Comparison of ENCODE assay signal across 33 cellular contexts in genomic region chr4:172791841-172792240, GRCh38.
DNase-seq lines count a peak whose midpoint lies in the region; TF ChIP-seq lines count a peak whose summit lies in the region.
"Had no signal": no experiment of that assay in that cellular context is flagged by ENCODE, and none has a peak within 500 bp of the region (broad histone marks: within the 10 kb centered on the region; RNA-seq: fewer than 3 reads in every experiment).

No MANE protein-coding gene starts in this region.

- H3K79me1 ChIP-seq in trophoblast cell (ENCODE audit: low read length) = no peaks in the 10 kb centered on the region

- H2AK5ac ChIP-seq in trophoblast cell (ENCODE audit: low read length) = no peak overlapping the region

- H4K20me1 ChIP-seq in mammary epithelial cell (ENCODE audit: insufficient read depth, low read length) = no peaks in the 10 kb centered on the region
- H4K20me1 ChIP-seq: BLaER1; BLaER1 treated with 17β-estradiol and CSF1 and Interleukin-3, amounts not matched to agents 10 nM and 100 nM had no signal

- H3K9ac ChIP-seq in parathyroid adenoma (no peak overlapping the region), trophoblast cell (ENCODE audit: low read length) (no peak overlapping the region), mammary epithelial cell (ENCODE audit: insufficient read depth, low read length) (no peak overlapping the region)
- H3K9ac ChIP-seq: BLaER1; BLaER1 treated with 17β-estradiol and CSF1 and Interleukin-3, amounts not matched to agents 10 nM and 100 nM had no signal

- BruUV-seq in mammary epithelial cell (replicated peaks; lab: Mats Ljungman, UMichigan) = no TSS peak

- H3K27ac Mint-ChIP-seq in activated CD4-positive, alpha-beta T cell treated with anti-CD3 and anti-CD28 coated beads, Interleukin-2, amount 10 ng/mL, durations not matched to agents 24 days and 14 days = no peak overlapping the region
- H3K27ac Mint-ChIP-seq: B cell; CD4-positive, alpha-beta memory T cell; CD4-positive, alpha-beta T cell; CD4-positive, CD25-positive, alpha-beta regulatory T cell; CD8-positive, alpha-beta memory T cell; CD8-positive, alpha-beta T cell had no signal

- H3K36me3 ChIP-seq in parathyroid adenoma (ENCODE audit: control insufficient read depth, insufficient read depth, low read length) (no peaks in the 10 kb centered on the region), trophoblast cell (ENCODE audit: control insufficient read depth in 1 of 2, insufficient read depth in 2 of 2, low read length in 2 of 2) (no peaks in the 10 kb centered on the region), mammary epithelial cell (ENCODE audit: insufficient read depth, low read length) (no peaks in the 10 kb centered on the region)
- H3K36me3 ChIP-seq: BE2C; BLaER1; BLaER1 treated with 17β-estradiol and CSF1 and Interleukin-3, amounts not matched to agents 10 nM and 100 nM had no signal

- intact Hi-C loops in activated CD4-positive, alpha-beta T cell treated with anti-CD3 and anti-CD28 coated beads, Interleukin-2, amount 10 ng/mL, durations not matched to agents 24 days and 14 days (cut with micrococcal nuclease) = no loop called here
- intact Hi-C loops in mammary epithelial cell (cut with micrococcal nuclease) = no loop called here

- DNase-seq in activated CD4-positive, alpha-beta T cell treated with anti-CD3 and anti-CD28 coated beads, Interleukin-2, amount 10 ng/mL, durations not matched to agents 24 days and 14 days = peak; percentile 11
- DNase-seq in activated CD4-positive, alpha-beta T cell treated with anti-CD3 and anti-CD28 coated beads, Interleukin-2, amount 50 U/mL, for 48 hours = no peak
- peak; percentile 52 to 72 for DNase-seq in trophoblast cell
- no peak for DNase-seq in Ammon's horn (ENCODE audit: low spot score)
- DNase-seq in mammary epithelial cell = no peak
- DNase-seq: 8988T; ACHN; AML-193; BE2C; C1 segment of cervical spinal cord; Caco-2; Calu3; CD4-positive, alpha-beta memory T cell; CD4-positive, alpha-beta T cell; CD4-positive, CD25-positive, alpha-beta regulatory T cell; CD8-positive, alpha-beta memory T cell; CD8-positive, alpha-beta T cell; COR-L47; DMS 273 treated with DMSO at 0.1 percent for 48 hours; DMS153; DMS53; DMS79; DMS79 treated with DMSO at 0.1 percent for 48 hours; DND-41; EL had no signal

- no peak overlapping the region for H4K8ac ChIP-seq in trophoblast cell (ENCODE audit: low read depth, low read length)

- H3K79me2 ChIP-seq in parathyroid adenoma = no peaks in the 10 kb centered on the region
- H3K79me2 ChIP-seq in trophoblast cell (ENCODE audit: control insufficient read depth, insufficient read depth, low read length, poor library complexity) = no peaks in the 10 kb centered on the region
- H3K79me2 ChIP-seq in mammary epithelial cell (ENCODE audit: insufficient read depth, low read length) = no peaks in the 10 kb centered on the region

- no peak overlapping the region for H3K4ac ChIP-seq in trophoblast cell (ENCODE audit: low read depth, low read length)

- H3K4me3 ChIP-seq in parathyroid adenoma (ENCODE audit: low read depth, low read length) (no peak overlapping the region), trophoblast cell (ENCODE audit: low read depth, low read length) (no peak overlapping the region), mammary epithelial cell (replicated peaks in 1 of 3; ENCODE audit: insufficient read depth in 1 of 3, low read depth in 2 of 3, low read length in 3 of 3) (no peak overlapping the region)
- H3K4me3 ChIP-seq: A549; BLaER1; BLaER1 treated with 17β-estradiol and CSF1 and Interleukin-3, amounts not matched to agents 10 nM and 100 nM had no signal

- H3K4me1 ChIP-seq in parathyroid adenoma (no peaks in the 10 kb centered on the region), trophoblast cell (ENCODE audit: control insufficient read depth in 1 of 2, insufficient read depth in 2 of 2, low read length in 2 of 2) (no peaks in the 10 kb centered on the region), mammary epithelial cell (ENCODE audit: insufficient read depth, low read length) (no peaks in the 10 kb centered on the region)
- H3K4me1 ChIP-seq: A549, BE2C, BLaER1 had no signal

- no peak overlapping the region for H3K4me3 Mint-ChIP-seq in activated CD4-positive, alpha-beta T cell treated with anti-CD3 and anti-CD28 coated beads, Interleukin-2, amount 10 ng/mL, durations not matched to agents 24 days and 14 days
- H3K4me3 Mint-ChIP-seq: B cell; CD14-positive monocyte; CD4-positive, alpha-beta memory T cell; CD4-positive, alpha-beta T cell; CD4-positive, CD25-positive, alpha-beta regulatory T cell; CD8-positive, alpha-beta memory T cell; CD8-positive, alpha-beta T cell had no signal

- H3K18ac ChIP-seq in trophoblast cell (ENCODE audit: low read length) = no peak overlapping the region

- CTCF ChIA-PET in mammary epithelial cell (lab: Charles Lee; ENCODE audit: low non-redundant PET) = no interaction called here

- TF ChIP-seq CTCF in parathyroid adenoma (IDR thresholded peaks at IDR 0.05) (no peak), mammary epithelial cell (conservative IDR thresholded peaks at IDR 0.05 in 1 of 2, IDR thresholded peaks at IDR 0.05 in 1 of 2; ENCODE audit: extremely low read depth in 1 of 2, insufficient read depth in 1 of 2, low read depth in 1 of 2, low read length in 2 of 2) (no peak)

- no peaks in the 10 kb centered on the region for H3K27me3 ChIP-seq in parathyroid adenoma (ENCODE audit: control insufficient read depth, insufficient read depth, low read length)
- H3K27me3 ChIP-seq in trophoblast cell (ENCODE audit: insufficient read depth, low read length) = no peaks in the 10 kb centered on the region
- H3K27me3 ChIP-seq in mammary epithelial cell (ENCODE audit: insufficient read depth, low read length) = peaks cover 3% of the 10 kb centered on the region
- H3K27me3 ChIP-seq: BE2C; BLaER1; BLaER1 treated with 17β-estradiol and CSF1 and Interleukin-3, amounts not matched to agents 10 nM and 100 nM had no signal

- no peak overlapping the region for H4K12ac ChIP-seq in trophoblast cell (ENCODE audit: low read depth, low read length)

- H3K14ac ChIP-seq in trophoblast cell (ENCODE audit: low read length) = no peak overlapping the region

- H3K36me3 Mint-ChIP-seq in activated CD4-positive, alpha-beta T cell treated with anti-CD3 and anti-CD28 coated beads, Interleukin-2, amount 10 ng/mL, durations not matched to agents 24 days and 14 days (ENCODE audit: low read depth) = no peaks in the 10 kb centered on the region
- H3K36me3 Mint-ChIP-seq: CD14-positive monocyte; CD4-positive, alpha-beta memory T cell; CD4-positive, CD25-positive, alpha-beta regulatory T cell; CD8-positive, alpha-beta memory T cell; CD8-positive, alpha-beta T cell had no signal

- dilution Hi-C loops in mammary epithelial cell (cut with HindIII; ENCODE audit: low sequenced_read_pairs) = no loop called here

- no peak overlapping the region for H2BK12ac ChIP-seq in trophoblast cell (ENCODE audit: low read length)

- in situ Hi-C loops in mammary epithelial cell (cut with MboI; ENCODE audit: low sequenced_read_pairs in 2 of 2) = no loop called here

- H4K91ac ChIP-seq in trophoblast cell (ENCODE audit: low read depth, low read length) = no peak overlapping the region

- H3K23ac ChIP-seq in trophoblast cell (ENCODE audit: low read length) = no peak overlapping the region

- no peak overlapping the region for H2BK120ac ChIP-seq in trophoblast cell (ENCODE audit: insufficient read depth, low read length, poor library complexity)

- no peak overlapping the region for H3K4me2 ChIP-seq in parathyroid adenoma (ENCODE audit: low read length)
- H3K4me2 ChIP-seq in trophoblast cell (ENCODE audit: low read length) = no peak overlapping the region
- H3K4me2 ChIP-seq in mammary epithelial cell (ENCODE audit: insufficient read depth, low read depth, low read length) = no peak overlapping the region
- H3K4me2 ChIP-seq: A549; BLaER1; BLaER1 treated with 17β-estradiol and CSF1 and Interleukin-3, amounts not matched to agents 10 nM and 100 nM had no signal

- no peak overlapping the region for H3K27ac ChIP-seq in parathyroid adenoma
- H3K27ac ChIP-seq in trophoblast cell (ENCODE audit: low read depth, low read length) = no peak overlapping the region
- no peak overlapping the region for H3K27ac ChIP-seq in mammary epithelial cell (ENCODE audit: insufficient read depth, low read depth, low read length)
- H3K27ac ChIP-seq: 22Rv1; A549; BLaER1; BLaER1 treated with 17β-estradiol and CSF1 and Interleukin-3, amounts not matched to agents 10 nM and 100 nM; C4-2B had no signal

- no CpG with 5 or more reads among the region's 4 CpGs for WGBS in trophoblast cell (ENCODE audit: extremely low coverage, insufficient coverage, insufficient read length)
- WGBS in mammary epithelial cell (ENCODE audit: low coverage, missing lambda C conversion rate) = 49% methylated on average over 4 of the region's 4 CpGs

- H3K9me3 Mint-ChIP-seq in activated CD4-positive, alpha-beta T cell treated with anti-CD3 and anti-CD28 coated beads, Interleukin-2, amount 10 ng/mL, durations not matched to agents 24 days and 14 days = no peaks in the 10 kb centered on the region
- H3K9me3 Mint-ChIP-seq: CD4-positive, alpha-beta T cell; CD8-positive, alpha-beta T cell had no signal

- H3K9me3 ChIP-seq in parathyroid adenoma (ENCODE audit: control insufficient read depth, low read length) = no peaks in the 10 kb centered on the region
- no peaks in the 10 kb centered on the region for H3K9me3 ChIP-seq in trophoblast cell (ENCODE audit: insufficient read depth, low read depth, low read length)
- no peaks in the 10 kb centered on the region for H3K9me3 ChIP-seq in mammary epithelial cell (replicated peaks; ENCODE audit: insufficient read depth, low read length)
- H3K9me3 ChIP-seq: A549; BE2C; BLaER1; BLaER1 treated with 17β-estradiol and CSF1 and Interleukin-3, amounts not matched to agents 10 nM and 100 nM; Caco-2 had no signal

- no peak overlapping the region for H2BK5ac ChIP-seq in trophoblast cell (ENCODE audit: low read depth, low read length, poor library complexity)

- H3K27me3 Mint-ChIP-seq in activated CD4-positive, alpha-beta T cell treated with anti-CD3 and anti-CD28 coated beads, Interleukin-2, amount 10 ng/mL, durations not matched to agents 24 days and 14 days = no peaks in the 10 kb centered on the region
- H3K27me3 Mint-ChIP-seq: B cell; CD4-positive, alpha-beta memory T cell; CD4-positive, alpha-beta T cell; CD8-positive, alpha-beta memory T cell had no signal

- H2AFZ ChIP-seq in parathyroid adenoma (peak overlapping the region; percentile 28), trophoblast cell (ENCODE audit: insufficient read depth, low read length, poor library complexity) (no peak overlapping the region), mammary epithelial cell (ENCODE audit: low read depth, low read length) (no peak overlapping the region)

- no peaks in the 10 kb centered on the region for H3K4me1 Mint-ChIP-seq in activated CD4-positive, alpha-beta T cell treated with anti-CD3 and anti-CD28 coated beads, Interleukin-2, amount 10 ng/mL, durations not matched to agents 24 days and 14 days
- H3K4me1 Mint-ChIP-seq: B cell; CD4-positive, alpha-beta memory T cell; CD4-positive, CD25-positive, alpha-beta regulatory T cell; CD8-positive, alpha-beta memory T cell had no signal

Comparison
In these comparisons a context has a peak if more than half of its experiments do, and no peak if none do; other contexts are left out.
1. DNase-seq: peak in activated CD4-positive, alpha-beta T cell treated with anti-CD3 and anti-CD28 coated beads, Interleukin-2, amount 10 ng/mL, durations not matched to agents 24 days and 14 days (single experiment) and trophoblast cell (2 of 2); none in activated CD4-positive, alpha-beta T cell treated with anti-CD3 and anti-CD28 coated beads, Interleukin-2, amount 50 U/mL, for 48 hours (0 of 2), Ammon's horn (single experiment) and mammary epithelial cell (single experiment).